ENCODE assay signal across 8 cellular contexts in the genomic region with DNA sequence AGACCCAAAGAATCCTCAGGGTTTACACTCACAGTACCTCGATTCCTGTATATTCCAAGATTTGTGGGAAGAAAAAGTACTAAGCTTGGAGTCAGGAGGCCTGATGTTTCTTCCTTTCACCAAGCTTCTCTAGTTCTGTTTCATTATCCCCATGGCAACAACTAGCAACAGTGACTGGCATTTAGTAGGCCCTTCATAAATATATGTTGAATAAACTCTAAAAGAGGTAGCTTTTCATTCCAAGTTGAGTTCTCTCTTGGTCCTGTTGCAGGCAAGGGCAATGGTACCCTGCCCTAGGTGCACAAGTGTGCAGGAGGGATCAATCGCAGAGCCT. TPM values are rescaled to one million over a fixed set of nuclear protein-coding genes. Genes with fewer than 3 reads are reported as not detected.
DNase-seq lines count a peak whose midpoint lies in the region; ATAC-seq and TF ChIP-seq lines count a peak whose summit lies in the region.

No MANE protein-coding gene starts in this region.

- CTCF ChIA-PET in AG04450 (lab: Charles Lee) = interaction anchor here (0.6 to 2.8 kb wide), 6 partner anchors 23 to 271 kb away, joined by 3 to 21 read pairs (median 5); no protein-coding TSS in a partner anchor

- POLR2A ChIA-PET in AG04450 (lab: Yijun Ruan, JAX) = interaction anchor here (0.6 to 1.9 kb wide), 3 partner anchors 9 to 15 kb away, joined by 3 to 9 read pairs (median 6); partner anchors contain the start of gene ATP5MC1

- H2AFZ ChIP-seq in osteoblast (ENCODE audit: low read length) = peak overlapping the region; percentile 95

- TF ChIP-seq POLR2A in esophagus muscularis mucosa (IDR thresholded peaks at IDR 0.05; ENCODE audit: low read depth) = no peak

- H3K27me3 ChIP-seq in AG04450 (ENCODE audit: control insufficient read depth, insufficient read depth, low read length) (no peaks in the 10 kb centered on the region), esophagus muscularis mucosa (no peaks in the 10 kb centered on the region), osteoblast (ENCODE audit: insufficient read depth, low read length) (no peaks in the 10 kb centered on the region)

- DNase-seq in AG04450 (ENCODE audit: low read depth, low spot score) (no peak), GM19240 (ENCODE audit: insufficient read length, low spot score) (peak; percentile 12), SKM-1 (lab: John Stamatoyannopoulos, UW; ENCODE audit: unreplicated experiment) (peak; percentile 22), esophagus muscularis mucosa (ENCODE audit: extremely low spot score) (no peak), osteoblast (ENCODE audit: insufficient read length, low spot score, missing footprints) (peak; percentile 91), cerebellar cortex (ENCODE audit: low spot score) (no peak), mesenteric fat pad (ENCODE audit: low spot score) (no peak)

- peak overlapping the region; percentile 84 for H3K4me3 ChIP-seq in AG04450 (ENCODE audit: low read depth, low read length)
- H3K4me3 ChIP-seq in esophagus muscularis mucosa = peak overlapping the region; percentile 86 to 100 (median 96)
- H3K4me3 ChIP-seq in osteoblast (ENCODE audit: insufficient read depth, low read length) = peak overlapping the region; percentile 76

- TF ChIP-seq CTCF in AG04450 (IDR thresholded peaks at IDR 0.05; ENCODE audit: low read depth, low read length) = no peak
- TF ChIP-seq CTCF in esophagus muscularis mucosa (IDR thresholded peaks at IDR 0.05) = no peak
- no peak for TF ChIP-seq CTCF in osteoblast (IDR thresholded peaks at IDR 0.05; ENCODE audit: extremely low read depth, low read depth, low read length)

- H3K36me3 ChIP-seq in esophagus muscularis mucosa (peaks cover 0 to 21% (median 19%) of the 10 kb centered on the region in 4 donors), osteoblast (ENCODE audit: insufficient read depth, low read length) (peaks cover 23% of the 10 kb centered on the region)

- TF ChIP-seq EP300 in esophagus muscularis mucosa (IDR thresholded peaks at IDR 0.05) = no peak

- H3K27ac ChIP-seq in AG04450 (ENCODE audit: low read depth, low read length) (peak overlapping the region; percentile 89), esophagus muscularis mucosa (replicated peaks in 1 of 4) (peak overlapping the region; percentile 91 to 93 (median 92)), osteoblast (ENCODE audit: low read depth, low read length) (peak overlapping the region; percentile 89)

- peaks cover 48% of the 10 kb centered on the region for H3K79me2 ChIP-seq in osteoblast (ENCODE audit: insufficient read depth, low read length)

- peaks cover 39 to 43% (median 41%) of the 10 kb centered on the region in 4 donors for H3K4me1 ChIP-seq in esophagus muscularis mucosa
- H3K4me1 ChIP-seq in osteoblast (ENCODE audit: insufficient read depth, low read length) = peaks cover 38% of the 10 kb centered on the region

- 29% methylated on average over 2 of the region's 2 CpGs for WGBS in esophagus muscularis mucosa

- intact Hi-C loops in esophagus muscularis mucosa (cut with DNase I) = loop anchor here (5.0 kb wide), 1 partner anchor 35 kb away; the partner anchor contains the start of gene SNF8

- H3K9me3 ChIP-seq in AG04450 (ENCODE audit: control insufficient read depth, insufficient read depth, low read length) (no peaks in the 10 kb centered on the region), esophagus muscularis mucosa (no peaks in the 10 kb centered on the region), osteoblast (ENCODE audit: low read depth, low read length) (no peaks in the 10 kb centered on the region)

- H4K20me1 ChIP-seq in osteoblast (ENCODE audit: insufficient read depth, low read length) = peaks cover 32% of the 10 kb centered on the region

- no peak for ATAC-seq in HG03108 (IDR thresholded peaks at IDR 0.05; ENCODE audit: unreplicated experiment)

- H3K4me2 ChIP-seq in osteoblast (ENCODE audit: insufficient read depth, low read length) = peak overlapping the region; percentile 82

RNA-seq across cellular contexts. Expression of gene UBE2Z, which starts 0.5 kb away (rescaled TPM):
- polyA plus RNA-seq in AG04450 (2011; rRNA removed) = 176 and 178 TPM in 2 replicates
- 138 and 142 TPM in 2 replicates for polyA minus RNA-seq in AG04450 (2011; rRNA and poly(A)+ RNA removed)
- total RNA-seq in esophagus muscularis mucosa (10 to 100 TPM; 46.4 to 76.4 (median 62.9) TPM), osteoblast (91.3 and 98.8 TPM in 2 replicates), mesenteric fat pad (57.5 TPM)

RNA-seq across cellular contexts. Expression of gene ATP5MC1, which starts 15.1 kb away (rescaled TPM):
- polyA plus RNA-seq in AG04450 (2011; rRNA removed) = 92.5 and 135 TPM in 2 replicates
- 57.1 and 60.4 TPM in 2 replicates for polyA minus RNA-seq in AG04450 (2011; rRNA and poly(A)+ RNA removed)
- total RNA-seq in esophagus muscularis mucosa (10 to 100 TPM; 62.5 to 93.9 (median 72.9) TPM), osteoblast (17.4 and 21.7 TPM in 2 replicates), mesenteric fat pad (51.0 TPM)

RNA-seq across cellular contexts. Expression of gene SNF8, which starts 37.0 kb away (rescaled TPM):
- 116 and 119 TPM in 2 replicates for polyA plus RNA-seq in AG04450 (2011; rRNA removed)
- 104 and 105 TPM in 2 replicates for polyA minus RNA-seq in AG04450 (2011; rRNA and poly(A)+ RNA removed)
- 10 to 100 TPM; 80.6 to 97.1 (median 92.3) TPM for total RNA-seq in esophagus muscularis mucosa
- 63.7 and 72.5 TPM in 2 replicates for total RNA-seq in osteoblast
- total RNA-seq in mesenteric fat pad = 104 TPM

Comparison
In these comparisons a context has a peak if more than half of its experiments do, and no peak if none do; other contexts are left out.
1. DNase-seq: peak in GM19240 (single experiment), SKM-1 (single experiment) and osteoblast (single experiment); none in AG04450 (single experiment), esophagus muscularis mucosa (single experiment), cerebellar cortex (single experiment) and mesenteric fat pad (single experiment).
2. Peak in every context shown above with its lines, with median percentiles within 50 percentile points of each other: H3K27ac ChIP-seq and H3K4me3 ChIP-seq.